ENCODE assay signal across 8 cellular contexts in the genomic region with DNA sequence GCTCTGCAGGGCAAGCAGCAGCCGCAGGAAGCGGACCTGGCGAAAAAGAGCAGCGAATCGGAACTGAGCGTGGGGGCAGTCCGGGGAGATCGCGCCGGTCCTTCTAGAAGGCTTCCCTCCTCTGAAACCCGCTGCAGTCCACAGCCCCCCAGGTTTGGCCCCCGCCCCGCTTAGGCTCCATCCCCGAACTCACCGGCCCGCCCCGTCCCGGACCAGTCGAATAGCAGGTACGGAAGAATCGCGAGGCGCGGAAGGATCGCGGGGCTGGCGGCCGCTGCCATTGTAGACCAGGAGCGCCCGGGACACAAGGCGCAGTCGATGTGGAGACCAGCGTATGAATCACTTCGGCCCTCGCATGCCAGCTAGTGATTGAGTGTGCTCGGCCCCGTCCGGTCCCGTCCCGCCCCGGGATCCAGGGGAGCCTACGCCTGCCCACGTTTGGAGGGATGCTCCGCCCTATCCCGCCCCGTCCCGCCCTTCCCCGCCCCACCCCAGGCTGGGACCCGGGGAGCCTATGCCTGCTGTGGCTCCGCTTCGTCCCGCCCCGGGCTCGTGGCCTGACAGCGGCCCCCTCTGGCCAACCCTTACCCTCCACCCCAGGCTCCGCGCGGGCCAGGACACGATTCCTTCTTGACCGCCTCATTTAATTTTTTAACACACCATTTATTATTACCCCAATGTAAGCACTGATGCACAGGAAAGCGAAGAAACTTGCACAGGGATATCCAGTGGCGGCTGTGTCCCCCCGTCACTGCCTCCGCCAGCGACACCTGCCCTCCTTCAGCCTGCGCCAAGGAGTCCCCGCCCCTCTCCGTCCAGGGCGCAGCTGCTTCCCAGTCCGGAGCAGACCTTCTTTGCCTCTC. TPM values are rescaled to one million over a fixed set of nuclear protein-coding genes. Genes with fewer than 3 reads are reported as not detected.
A peak's percentile ranks its signal among the peaks of the same experiment; 100 is the strongest.
DNase-seq lines count a peak whose midpoint lies in the region; ATAC-seq and TF ChIP-seq lines count a peak whose summit lies in the region.

A gene (minus strand): TSS at position 336 of the 863 bp plus-strand sequence. CDS start 55 bp downstream, at position 281.

- H3K4me2 ChIP-seq in BLaER1 treated with 17β-estradiol and CSF1 and Interleukin-3, amounts not matched to agents 10 nM and 100 nM, result peak within 1 kb of the TSS; percentile 95 to 99 (median 97)

- peak within 1 kb of the TSS; percentile 64 to 82 (median 77); a peak in 21 of 22 replicates for H3K9ac ChIP-seq in BLaER1 treated with 17β-estradiol and CSF1 and Interleukin-3, amounts not matched to agents 10 nM and 100 nM

- TF ChIP-seq CTCF in omental fat pad (IDR thresholded peaks at IDR 0.05) (no peak), suprapubic skin (IDR thresholded peaks at IDR 0.05) (peak in 1 of 2 donors; percentile 42)

- H3K36me3 ChIP-seq in BLaER1 treated with 17β-estradiol and CSF1 and Interleukin-3, amounts not matched to agents 10 nM and 100 nM, result peaks cover 0 to 16% (median 0%) of the 10 kb centered on the region in 11 experiments; a peak in 2 of 22 replicates
- no peaks in the 10 kb centered on the region for H3K36me3 ChIP-seq in suprapubic skin

- H3K27me3 ChIP-seq in BLaER1 treated with 17β-estradiol and CSF1 and Interleukin-3, amounts not matched to agents 10 nM and 100 nM, result peaks cover 0 to 7% (median 0%) of the 10 kb centered on the region in 11 experiments; a peak in 3 of 22 replicates
- H3K27me3 ChIP-seq in suprapubic skin, result peaks cover 7% of the 10 kb centered on the region

- H3K27me3 Mint-ChIP-seq in activated naive CD4-positive, alpha-beta T cell treated with anti-CD3 and anti-CD28 coated beads, Interleukin-2, amount 50 U/mL, for 24 hours, result peaks cover 4% of the 10 kb centered on the region

- peak within 1 kb of the TSS in 10 of 11 experiments; percentile 32 to 74 (median 58); a peak in 18 of 22 replicates for H3K27ac ChIP-seq in BLaER1 treated with 17β-estradiol and CSF1 and Interleukin-3, amounts not matched to agents 10 nM and 100 nM
- H3K27ac ChIP-seq in suprapubic skin, result no peak within 1 kb of the TSS

- no peak for TF ChIP-seq POLR2A in suprapubic skin (IDR thresholded peaks at IDR 0.05)

- no peaks in the 10 kb centered on the region for H3K9me3 ChIP-seq in BLaER1 treated with 17β-estradiol and CSF1 and Interleukin-3, amounts not matched to agents 10 nM and 100 nM (replicated peaks in 1 of 11)
- H3K9me3 ChIP-seq in suprapubic skin, result no peaks in the 10 kb centered on the region

- WGBS in suprapubic skin, result 24% methylated on average over 19 of the region's 70 CpGs

- in situ Hi-C loops in SK-MEL-5 (cut with HindIII; ENCODE audit: low pct_unique_long_range_greater_than_20kb, low sequenced_read_pairs), result no loop called here

- peaks cover 20 to 43% (median 33%) of the 10 kb centered on the region in 10 experiments for H3K4me1 ChIP-seq in BLaER1 treated with 17β-estradiol and CSF1 and Interleukin-3, amounts not matched to agents 10 nM and 100 nM
- peaks cover 18% of the 10 kb centered on the region for H3K4me1 ChIP-seq in suprapubic skin

- peak within 1 kb of the TSS; percentile 65 to 84 (median 72) for H3K4me3 ChIP-seq in BLaER1 treated with 17β-estradiol and CSF1 and Interleukin-3, amounts not matched to agents 10 nM and 100 nM
- peak within 1 kb of the TSS; percentile 57 for H3K4me3 ChIP-seq in suprapubic skin

- no peaks in the 10 kb centered on the region for H3K9me3 Mint-ChIP-seq in activated naive CD4-positive, alpha-beta T cell treated with anti-CD3 and anti-CD28 coated beads, Interleukin-2, amount 50 U/mL, for 24 hours

- H3K27ac Mint-ChIP-seq in activated naive CD4-positive, alpha-beta T cell treated with anti-CD3 and anti-CD28 coated beads, Interleukin-2, amount 50 U/mL, for 24 hours, result no peak within 1 kb of the TSS

- H4K20me1 ChIP-seq in BLaER1 treated with 17β-estradiol and CSF1 and Interleukin-3, amounts not matched to agents 10 nM and 100 nM, result peaks cover 0 to 17% (median 0%) of the 10 kb centered on the region in 11 experiments; a peak in 5 of 22 replicates

- peak; percentile 92 for DNase-seq in HT1080 (ENCODE audit: low read depth)
- peak; percentile 84 for DNase-seq in SK-MEL-5 (ENCODE audit: low read depth, low spot score)
- DNase-seq in glomerular endothelial cell (ENCODE audit: extremely low read depth, low read depth, low spot score), result peak; percentile 61
- peak; percentile 58 for DNase-seq in omental fat pad (ENCODE audit: low spot score)
- DNase-seq in suprapubic skin (ENCODE audit: low spot score in 2 of 2), result peak; percentile 86 to 90

- no peak for TF ChIP-seq EP300 in suprapubic skin (IDR thresholded peaks at IDR 0.05)

- ATAC-seq in GM19395 (IDR thresholded peaks at IDR 0.05; ENCODE audit: unreplicated experiment), result peak; percentile 69
- ATAC-seq in omental fat pad (ENCODE audit: low FRiP score), result peak; percentile 98

- peaks cover 15% of the 10 kb centered on the region for H3K4me1 Mint-ChIP-seq in activated naive CD4-positive, alpha-beta T cell treated with anti-CD3 and anti-CD28 coated beads, Interleukin-2, amount 50 U/mL, for 24 hours

- H3K4me3 Mint-ChIP-seq in activated naive CD4-positive, alpha-beta T cell treated with anti-CD3 and anti-CD28 coated beads, Interleukin-2, amount 50 U/mL, for 24 hours, result peak within 1 kb of the TSS; percentile 91

- H3K36me3 Mint-ChIP-seq in activated naive CD4-positive, alpha-beta T cell treated with anti-CD3 and anti-CD28 coated beads, Interleukin-2, amount 50 U/mL, for 24 hours, result peaks cover 3% of the 10 kb centered on the region

RNA-seq across cellular contexts. Expression of the gene that starts here (rescaled TPM):
- total RNA-seq in HT1080 (2014; rRNA removed; shearing (Covaris generic)), result 14.1 and 18.3 TPM in 2 replicates
- polyA plus RNA-seq in HT1080 (2015; cell fraction: cytosol; rRNA removed), result 3.7 and 4.4 TPM in 2 replicates
- polyA plus RNA-seq in HT1080 (2015; cell fraction: nucleus; rRNA removed), result 3.0 and 3.3 TPM in 2 replicates
- total RNA-seq in SK-MEL-5 (2014; rRNA removed; shearing (Covaris generic)), result 2.7 and 4.2 TPM in 2 replicates
- 1.9 and 3.9 TPM in 2 replicates for polyA plus RNA-seq in SK-MEL-5 (2015; cell fraction: cytosol; rRNA removed)
- polyA plus RNA-seq in SK-MEL-5 (2015; cell fraction: nucleus; rRNA removed), result 0.43 TPM in 1 of 2 replicates, not detected in the other
- 8.0 and 11.0 TPM in 2 replicates for total RNA-seq in glomerular endothelial cell
- 1 to 10 TPM; 1.7 to 3.5 (median 2.2) TPM for total RNA-seq in omental fat pad
- 1 to 10 TPM in 1 of 4 donors, under 1 TPM in 1, not detected in 2; 0.78 to 2.1 TPM for total RNA-seq in suprapubic skin
